In genomic region chr12:49365542-49365941, GRCh38 we compare ENCODE assay signal across 9 cellular contexts. TPM values are rescaled to one million over a fixed set of nuclear protein-coding genes. Genes with fewer than 3 reads are reported as not detected.
DNase-seq lines count a peak whose midpoint lies in the region; ATAC-seq and TF ChIP-seq lines count a peak whose summit lies in the region.
"Had no signal": no experiment of that assay in that cellular context is flagged by ENCODE, and none has a peak within 500 bp of the region (broad histone marks: within the 10 kb centered on the region; RNA-seq: fewer than 3 reads in every experiment).

No MANE protein-coding gene starts in this region.

- no peaks in the 10 kb centered on the region for H3K36me3 ChIP-seq in left ventricle myocardium inferior
- H3K36me3 ChIP-seq in SU-DHL-6 (ENCODE audit: low read length), result no peaks in the 10 kb centered on the region
- H3K36me3 ChIP-seq in vagina, result no peaks in the 10 kb centered on the region

- TF ChIP-seq POLR2A in vagina (IDR thresholded peaks at IDR 0.05), result no peak

- intact Hi-C loops in left ventricle myocardium inferior (cut with micrococcal nuclease), result no loop called here
- intact Hi-C loops in left cardiac atrium (cut with DNase I), result loop anchor here in 1 of 2 donors (5.0 kb wide), 1 partner anchor 217 kb away; no protein-coding TSS in a partner anchor
- intact Hi-C loops in vagina (cut with DNase I), result no loop called here
- intact Hi-C loops in right cardiac atrium (cut with DNase I), result no loop called here

- peaks cover 36% of the 10 kb centered on the region for H3K79me2 ChIP-seq in SU-DHL-6 (ENCODE audit: insufficient read depth, low read length)

- peak overlapping the region; percentile 78 for H3K4me2 ChIP-seq in SU-DHL-6 (ENCODE audit: low read depth, low read length, poor library complexity, severe bottlenecking)

- H3K27me3 ChIP-seq in left ventricle myocardium inferior (ENCODE audit: low read depth) (no peaks in the 10 kb centered on the region), SU-DHL-6 (ENCODE audit: low read length) (no peaks in the 10 kb centered on the region), vagina (no peaks in the 10 kb centered on the region), right cardiac atrium (ENCODE audit: control insufficient read depth, insufficient read depth) (no peaks in the 10 kb centered on the region)

- H3F3A ChIP-seq in SU-DHL-6 (ENCODE audit: insufficient read depth), result peaks cover 28% of the 10 kb centered on the region

- H3K4me3 ChIP-seq in left ventricle myocardium inferior, result peak overlapping the region; percentile 81
- H3K4me3 ChIP-seq in SU-DHL-6 (ENCODE audit: insufficient read depth, low read length, poor library complexity, severe bottlenecking), result peak overlapping the region; percentile 69
- H3K4me3 ChIP-seq in fibroblast of mammary gland (ENCODE audit: control insufficient read depth, low read depth, low read length), result no peak overlapping the region
- peak overlapping the region in 1 of 2 donors; percentile 94 for H3K4me3 ChIP-seq in vagina
- no peak overlapping the region for H3K4me3 ChIP-seq in right cardiac atrium (ENCODE audit: low read length)

- H3K9me3 ChIP-seq in left ventricle myocardium inferior (replicated peaks), result no peaks in the 10 kb centered on the region
- H3K9me3 ChIP-seq in SU-DHL-6 (ENCODE audit: insufficient read depth, low read length), result no peaks in the 10 kb centered on the region
- no peaks in the 10 kb centered on the region for H3K9me3 ChIP-seq in vagina
- no peaks in the 10 kb centered on the region for H3K9me3 ChIP-seq in right cardiac atrium (ENCODE audit: control insufficient read depth, low read length)

- H3K27ac ChIP-seq in left ventricle myocardium inferior (replicated peaks) (peak overlapping the region; percentile 97), SU-DHL-6 (ENCODE audit: low read depth, low read length) (no peak overlapping the region), vagina (peak overlapping the region; percentile 97), right cardiac atrium (ENCODE audit: low read length) (no peak overlapping the region)

- H4K20me1 ChIP-seq in SU-DHL-6 (ENCODE audit: low read depth, low read length), result no peaks in the 10 kb centered on the region

- H2AFZ ChIP-seq in SU-DHL-6 (ENCODE audit: low read depth, low read length, severe bottlenecking), result no peak overlapping the region

- no peak overlapping the region for H3K9ac ChIP-seq in SU-DHL-6 (ENCODE audit: low read length)

- no peak for ATAC-seq in left cardiac atrium
- no peak for ATAC-seq in right cardiac atrium

- 85% methylated on average over 5 of the region's 5 CpGs for WGBS in right cardiac atrium

- H3K4me1 ChIP-seq in left ventricle myocardium inferior, result peaks cover 43% of the 10 kb centered on the region
- H3K4me1 ChIP-seq in vagina, result peaks cover 62% of the 10 kb centered on the region
- no peaks in the 10 kb centered on the region for H3K4me1 ChIP-seq in right cardiac atrium (ENCODE audit: control insufficient read depth, insufficient read depth, low read length)

- no peak for DNase-seq in left ventricle myocardium inferior
- DNase-seq in left cardiac atrium, result no peak
- peak; percentile 92 for DNase-seq in fibroblast of mammary gland (ENCODE audit: low read depth)
- DNase-seq in vagina (ENCODE audit: extremely low spot score in 2 of 2), result no peak
- DNase-seq in right cardiac atrium, result no peak
- DNase-seq in amniotic stem cell (lab: John Stamatoyannopoulos, UW), result no peak
- no peak for DNase-seq in NCI-H2081 treated with DMSO at 0.1 percent for 48 hours (lab: John Stamatoyannopoulos, UW)
- DNase-seq: T1000 had no signal

- no peak for TF ChIP-seq CTCF in left ventricle myocardium inferior (IDR thresholded peaks at IDR 0.05; ENCODE audit: borderline replicate concordance)
- no peak for TF ChIP-seq CTCF in SU-DHL-6 (IDR thresholded peaks at IDR 0.05; ENCODE audit: insufficient read depth, low read length, poor library complexity, severe bottlenecking)
- TF ChIP-seq CTCF in fibroblast of mammary gland (conservative IDR thresholded peaks at IDR 0.05; ENCODE audit: control insufficient read depth, insufficient read depth, low read depth, low read length), result no peak
- TF ChIP-seq CTCF in vagina (IDR thresholded peaks at IDR 0.05), result no peak

- H3K9me2 ChIP-seq in SU-DHL-6 (replicated peaks; ENCODE audit: insufficient read depth, low read length), result no peaks in the 10 kb centered on the region

RNA-seq across cellular contexts. Expression of gene SPATS2, which starts 1.7 kb away (rescaled TPM):
- 5.9 TPM for total RNA-seq in left ventricle myocardium inferior
- 10 to 100 TPM in 1 of 2 donors, 1 to 10 TPM in 1; 7.6 to 10.5 TPM for total RNA-seq in left cardiac atrium
- total RNA-seq in vagina, result 28.0 TPM
- total RNA-seq in right cardiac atrium, result 10 to 100 TPM in 1 of 4 donors, 1 to 10 TPM in 3; 8.4 to 10.3 (median 9.1) TPM
- 5.5 TPM for polyA plus RNA-seq in right cardiac atrium

RNA-seq across cellular contexts. Expression of gene DNAJC22, which starts 18.9 kb away (rescaled TPM):
- total RNA-seq in left ventricle myocardium inferior (0.08 TPM), left cardiac atrium (under 1 TPM; 0.47 to 0.68 TPM), vagina (3.7 TPM), right cardiac atrium (under 1 TPM; 0.24 to 0.86 (median 0.44) TPM)
- 0.09 TPM for polyA plus RNA-seq in right cardiac atrium

RNA-seq across cellular contexts. Expression of gene C1QL4, which starts 28.6 kb away (rescaled TPM):
- not detected for total RNA-seq in left ventricle myocardium inferior
- total RNA-seq in left cardiac atrium, result not detected
- 2.0 TPM for total RNA-seq in vagina
- total RNA-seq in right cardiac atrium, result not detected
- polyA plus RNA-seq in right cardiac atrium, result not detected

RNA-seq across cellular contexts. Expression of gene TROAP, which starts 42.5 kb away (rescaled TPM):
- total RNA-seq in left ventricle myocardium inferior, result 0.66 TPM
- total RNA-seq in left cardiac atrium, result 1 to 10 TPM in 1 of 2 donors, not detected in 1; 1.5 TPM
- 4.9 TPM for total RNA-seq in vagina
- 1 to 10 TPM in 1 of 4 donors, under 1 TPM in 2, not detected in 1; 0.65 to 1.7 (median 0.93) TPM for total RNA-seq in right cardiac atrium
- 0.25 TPM for polyA plus RNA-seq in right cardiac atrium

Comparison
In these comparisons a context has a peak if more than half of its experiments do, and no peak if none do; other contexts are left out.
1. H3K27ac ChIP-seq: peak in left ventricle myocardium inferior (single experiment) and vagina (single experiment); none in SU-DHL-6 (single experiment) and right cardiac atrium (single experiment).
2. H3K4me3 ChIP-seq: peak in left ventricle myocardium inferior (single experiment) and SU-DHL-6 (single experiment); none in fibroblast of mammary gland (single experiment) and right cardiac atrium (single experiment).